Comparison of ENCODE assay signal across 7 cellular contexts in the genomic region with DNA sequence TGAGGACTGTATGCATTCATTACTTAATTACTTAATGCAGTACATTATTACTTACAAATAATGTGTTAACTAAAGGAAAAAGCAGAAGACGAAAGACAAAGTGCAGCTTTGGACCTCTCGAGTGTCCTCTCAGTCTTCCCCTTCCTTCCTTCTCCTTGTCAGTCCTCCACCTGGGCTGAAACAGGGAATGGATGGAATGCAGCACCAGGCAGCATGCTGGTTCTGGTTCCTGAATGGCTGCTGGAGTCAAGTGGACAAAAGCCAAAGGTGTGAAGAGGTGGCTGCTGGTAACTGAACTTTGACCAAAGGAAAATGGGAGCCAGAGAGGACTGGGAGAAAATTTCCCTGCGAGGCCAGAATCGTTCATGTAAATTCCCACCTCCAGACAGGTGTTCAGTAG.
"Had no signal": no experiment of that assay in that cellular context is flagged by ENCODE, and none has a peak within 500 bp of the region (broad histone marks: within the 10 kb centered on the region; RNA-seq: fewer than 3 reads in every experiment).

No MANE protein-coding gene starts in this region.

- H3K9me3 ChIP-seq: HAP-1 had no signal

- H3K36me3 ChIP-seq: HAP-1 had no signal

- H3K27me3 Mint-ChIP-seq: IgD-negative memory B cell had no signal

- H3K27ac Mint-ChIP-seq: IgD-negative memory B cell had no signal

- DNase-seq: GM23248, H7, KBM-7 had no signal

- ATAC-seq: HepG2 had no signal

- H3K36me3 Mint-ChIP-seq: IgD-negative memory B cell had no signal

- H3K27ac ChIP-seq: GM23248, KMS-11 had no signal

- H3K4me3 ChIP-seq: GM23248, HAP-1 had no signal

- H3K9ac ChIP-seq: GM23248, KMS-11 had no signal

- H3K4me1 ChIP-seq: HAP-1 had no signal

- H3K4me3 Mint-ChIP-seq: IgD-negative memory B cell had no signal

- H3K4me1 Mint-ChIP-seq: IgD-negative memory B cell had no signal
